ENCODE assay signal across 14 cellular contexts in genomic region chr5:63262191-63262981, GRCh38.
A peak's percentile ranks its signal among the peaks of the same experiment; 100 is the strongest.
DNase-seq lines count a peak whose midpoint lies in the region; ATAC-seq and TF ChIP-seq lines count a peak whose summit lies in the region.
"Had no signal": no experiment of that assay in that cellular context is flagged by ENCODE, and none has a peak within 500 bp of the region (broad histone marks: within the 10 kb centered on the region; RNA-seq: fewer than 3 reads in every experiment).

No MANE protein-coding gene starts in this region.

- peaks cover 14% of the 10 kb centered on the region for H3K9me3 Mint-ChIP-seq in MCF 10A (ENCODE audit: unreplicated experiment)

- H3K4me3 ChIP-seq in aorta (ENCODE audit: low read length in 2 of 2) = no peak overlapping the region
- H3K4me3 ChIP-seq: right lobe of liver had no signal

- no peaks in the 10 kb centered on the region for H3K27me3 Mint-ChIP-seq in MCF 10A (ENCODE audit: insufficient read depth, unreplicated experiment)
- H3K27me3 Mint-ChIP-seq: naive thymus-derived CD8-positive, alpha-beta T cell had no signal

- H3K36me3 ChIP-seq in aorta (ENCODE audit: control insufficient read depth in 1 of 2, insufficient read depth in 2 of 2, low read length in 1 of 2) = no peaks in the 10 kb centered on the region
- H3K36me3 ChIP-seq: right lobe of liver had no signal

- CTCF ChIA-PET in MCF 10A (lab: Yijun Ruan, JAX) = no interaction called here

- intact Hi-C loops in MCF 10A (cut with micrococcal nuclease) (no loop called here), aorta (cut with DNase I) (no loop called here)

- peak; percentile 3 for DNase-seq in LHCN-M2 (ENCODE audit: low read depth)
- peak; percentile 75 for DNase-seq in MCF 10A (ENCODE audit: unreplicated experiment)
- peak; percentile 38 for DNase-seq in glomerular visceral epithelial cell (ENCODE audit: extremely low spot score)
- DNase-seq in aorta = no peak
- DNase-seq in AG08395 (ENCODE audit: low spot score) = no peak
- no peak for DNase-seq in NCI-H2227 treated with DMSO at 0.1 percent for 48 hours (lab: John Stamatoyannopoulos, UW)
- DNase-seq: immature natural killer cell; naive thymus-derived CD8-positive, alpha-beta T cell; NCI-H526; right lobe of liver; SIG-M5; substantia nigra had no signal

- H3K27ac ChIP-seq in aorta (ENCODE audit: low read depth in 1 of 2, low read length in 2 of 2) = no peak overlapping the region
- H3K27ac ChIP-seq: right lobe of liver, VCaP had no signal

- TSS peak; percentile 97 for BruUV-seq in MCF 10A (replicated peaks; lab: Mats Ljungman, UMichigan)

- no peak for TF ChIP-seq CTCF in MCF 10A (IDR thresholded peaks at IDR 0.05; ENCODE audit: unreplicated experiment)

- peak; percentile 59 for ATAC-seq in aorta (ENCODE audit: low FRiP score)
- no peak for ATAC-seq in HG03159 (IDR thresholded peaks at IDR 0.05; ENCODE audit: unreplicated experiment)
- ATAC-seq: naive thymus-derived CD8-positive, alpha-beta T cell had no signal

- no peak overlapping the region for H3K4me3 Mint-ChIP-seq in MCF 10A (ENCODE audit: unreplicated experiment)
- H3K4me3 Mint-ChIP-seq: immature natural killer cell; naive thymus-derived CD8-positive, alpha-beta T cell had no signal

- H3K9me3 ChIP-seq in aorta (ENCODE audit: control insufficient read depth, low read length) = no peaks in the 10 kb centered on the region
- H3K9me3 ChIP-seq: right lobe of liver had no signal

- H3K36me3 Mint-ChIP-seq in MCF 10A (ENCODE audit: insufficient read depth, unreplicated experiment) = no peaks in the 10 kb centered on the region
- H3K36me3 Mint-ChIP-seq: naive thymus-derived CD8-positive, alpha-beta T cell had no signal

- POLR2A ChIA-PET in MCF 10A (lab: Yijun Ruan, JAX) = no interaction called here

- H3K4me1 ChIP-seq in aorta (ENCODE audit: control insufficient read depth in 1 of 2, insufficient read depth in 2 of 2, low read length in 2 of 2) = no peaks in the 10 kb centered on the region
- H3K4me1 ChIP-seq: right lobe of liver had no signal

- WGBS in aorta, 2 donors = 45 to 47% methylated on average over 4 of the region's 4 CpGs

- peaks cover 36% of the 10 kb centered on the region for H3K4me1 Mint-ChIP-seq in MCF 10A (ENCODE audit: insufficient read depth, unreplicated experiment)
- H3K4me1 Mint-ChIP-seq: immature natural killer cell; naive thymus-derived CD8-positive, alpha-beta T cell had no signal

- H3K27ac Mint-ChIP-seq in MCF 10A (ENCODE audit: low read depth, unreplicated experiment) = peak overlapping the region; percentile 55
- H3K27ac Mint-ChIP-seq: immature natural killer cell; naive thymus-derived CD8-positive, alpha-beta T cell had no signal

- H3K27me3 ChIP-seq in aorta (ENCODE audit: control insufficient read depth in 1 of 2, insufficient read depth in 2 of 2, low read length in 1 of 2) = no peaks in the 10 kb centered on the region
- H3K27me3 ChIP-seq: right lobe of liver had no signal

Comparison
In these comparisons a context has a peak if more than half of its experiments do, and no peak if none do; other contexts are left out.
1. DNase-seq: peak in LHCN-M2 (single experiment), MCF 10A (single experiment) and glomerular visceral epithelial cell (single experiment); none in aorta (0 of 2), AG08395 (single experiment) and NCI-H2227 treated with DMSO at 0.1 percent for 48 hours (single experiment).